Comparison of ENCODE assay signal across 8 cellular contexts in the genomic region with DNA sequence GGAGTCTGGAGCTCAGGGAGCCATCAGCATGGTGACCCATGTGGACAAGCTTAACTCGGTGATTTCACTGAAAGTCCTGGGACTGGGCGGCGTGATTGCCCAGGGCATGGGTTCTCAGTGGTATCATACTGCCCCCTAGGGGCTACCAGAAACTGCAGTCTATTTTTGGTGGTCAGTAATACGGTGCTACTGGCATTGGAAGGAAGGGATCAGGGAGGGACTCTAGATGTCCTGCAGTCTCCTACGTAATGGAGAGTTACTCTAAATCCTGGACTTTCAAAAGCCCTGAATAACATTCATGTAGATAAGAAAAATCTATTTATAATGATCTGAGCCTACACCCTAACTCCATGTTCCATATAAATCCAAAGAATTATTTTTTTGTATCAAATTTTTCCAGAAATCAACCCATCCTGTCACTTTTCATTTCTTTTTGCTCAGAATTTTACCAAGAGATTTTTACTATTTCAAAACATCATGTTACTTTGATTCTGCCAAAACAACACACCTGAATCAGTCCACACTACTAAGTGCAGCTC. TPM values are rescaled to one million over a fixed set of nuclear protein-coding genes. Genes with fewer than 3 reads are reported as not detected.
DNase-seq lines count a peak whose midpoint lies in the region; ATAC-seq, FAIRE-seq and TF ChIP-seq lines count a peak whose summit lies in the region.

No MANE protein-coding gene starts in this region.

- DNase-seq in DMS 273 treated with DMSO at 0.1 percent for 48 hours (lab: John Stamatoyannopoulos, UW) (peak; percentile 99), HFF-Myc (ENCODE audit: extremely low read depth, low read depth) (peak; percentile 36), NCI-H510A (lab: John Stamatoyannopoulos, UW) (peak; percentile 92), endothelial cell of umbilical vein (ENCODE audit: low read depth, low spot score) (peak; percentile 75), midbrain (lab: John Stamatoyannopoulos, UW) (peak; percentile 83), thyroid gland (peak; percentile 75 to 79)
- DNase-seq in activated CD4-positive, alpha-beta T cell treated with anti-CD3 and anti-CD28 coated beads, Interleukin-2, amount 10 ng/mL, durations not matched to agents 24 days and 14 days = peak; percentile 84

- no peak for ATAC-seq in HG02571 (IDR thresholded peaks at IDR 0.05; ENCODE audit: unreplicated experiment)

- dilution Hi-C loops in endothelial cell of umbilical vein (cut with MboI; ENCODE audit: extremely low pct_ligation_motif_present, low sequenced_read_pairs) = no loop called here

- no peaks in the 10 kb centered on the region for H3K9me1 ChIP-seq in endothelial cell of umbilical vein (replicated peaks; ENCODE audit: control insufficient read depth, extremely low read depth, insufficient read depth, low read length)

- no peak overlapping the region for H3K4me3 ChIP-seq in HFF-Myc (replicated peaks; ENCODE audit: low read depth, low read length)
- H3K4me3 ChIP-seq in endothelial cell of umbilical vein (replicated peaks in 1 of 3; ENCODE audit: insufficient read depth in 1 of 3, low read depth in 1 of 3, low read length in 3 of 3) = no peak overlapping the region
- H3K4me3 ChIP-seq in thyroid gland (replicated peaks in 1 of 3) = no peak overlapping the region

- H3K27me3 ChIP-seq in endothelial cell of umbilical vein (ENCODE audit: control insufficient read depth in 2 of 2, insufficient read depth in 2 of 2, low read length in 2 of 2) (no peaks in the 10 kb centered on the region), thyroid gland (no peaks in the 10 kb centered on the region)

- no peaks in the 10 kb centered on the region for H4K20me1 ChIP-seq in endothelial cell of umbilical vein (replicated peaks; ENCODE audit: control insufficient read depth, extremely low read depth, insufficient read depth, low read length)

- H3K36me3 Mint-ChIP-seq in activated CD4-positive, alpha-beta T cell treated with anti-CD3 and anti-CD28 coated beads, Interleukin-2, amount 10 ng/mL, durations not matched to agents 24 days and 14 days (ENCODE audit: low read depth) = peaks cover 22% of the 10 kb centered on the region

- POLR2A ChIA-PET in endothelial cell of umbilical vein (lab: Charles Lee) = no interaction called here

- no TSS peak for BruUV-seq in endothelial cell of umbilical vein (replicated peaks; lab: Mats Ljungman, UMichigan)

- no peak overlapping the region for H3K4me3 Mint-ChIP-seq in activated CD4-positive, alpha-beta T cell treated with anti-CD3 and anti-CD28 coated beads, Interleukin-2, amount 10 ng/mL, durations not matched to agents 24 days and 14 days

- H3K36me3 ChIP-seq in endothelial cell of umbilical vein (ENCODE audit: control insufficient read depth in 2 of 2, extremely low read depth in 1 of 2, insufficient read depth in 2 of 2, low read length in 2 of 2) = peaks cover 0 to 2% of the 10 kb centered on the region in 2 experiments
- peaks cover 7 to 10% of the 10 kb centered on the region in 2 donors for H3K36me3 ChIP-seq in thyroid gland

- H3K9ac ChIP-seq in endothelial cell of umbilical vein (replicated peaks; ENCODE audit: extremely low read depth, insufficient read depth, low read length) = no peak overlapping the region

- peak; percentile 88 for FAIRE-seq in endothelial cell of umbilical vein (lab: Jason Lieb, UNC)

- 6 to 10% methylated on average over 5 of the region's 5 CpGs for WGBS in thyroid gland, 2 donors

- H3K27ac ChIP-seq in endothelial cell of umbilical vein (ENCODE audit: insufficient read depth, low read depth, low read length) = no peak overlapping the region
- peak overlapping the region in 1 of 3 donors; percentile 54 for H3K27ac ChIP-seq in thyroid gland

- no peaks in the 10 kb centered on the region for H3K9me3 Mint-ChIP-seq in activated CD4-positive, alpha-beta T cell treated with anti-CD3 and anti-CD28 coated beads, Interleukin-2, amount 10 ng/mL, durations not matched to agents 24 days and 14 days

- peak overlapping the region; percentile 36 for H3K27ac Mint-ChIP-seq in activated CD4-positive, alpha-beta T cell treated with anti-CD3 and anti-CD28 coated beads, Interleukin-2, amount 10 ng/mL, durations not matched to agents 24 days and 14 days

- H3K4me1 Mint-ChIP-seq in activated CD4-positive, alpha-beta T cell treated with anti-CD3 and anti-CD28 coated beads, Interleukin-2, amount 10 ng/mL, durations not matched to agents 24 days and 14 days = peaks cover 2% of the 10 kb centered on the region

- H3K9me3 ChIP-seq in endothelial cell of umbilical vein (replicated peaks; ENCODE audit: control insufficient read depth, insufficient read depth, low read length) (no peaks in the 10 kb centered on the region), thyroid gland (no peaks in the 10 kb centered on the region)

- no peaks in the 10 kb centered on the region for H3K27me3 Mint-ChIP-seq in activated CD4-positive, alpha-beta T cell treated with anti-CD3 and anti-CD28 coated beads, Interleukin-2, amount 10 ng/mL, durations not matched to agents 24 days and 14 days

- peak overlapping the region; percentile 98 for H2AFZ ChIP-seq in endothelial cell of umbilical vein (ENCODE audit: low read depth, low read length)

- no peaks in the 10 kb centered on the region for H3K79me2 ChIP-seq in endothelial cell of umbilical vein (ENCODE audit: control insufficient read depth, insufficient read depth, low read length)

- no peak overlapping the region for H3K4me2 ChIP-seq in endothelial cell of umbilical vein (ENCODE audit: insufficient read depth, low read length)

- H3K4me1 ChIP-seq in endothelial cell of umbilical vein (ENCODE audit: control insufficient read depth, extremely low read depth, insufficient read depth, low read length) (no peaks in the 10 kb centered on the region), thyroid gland (peaks cover 0 to 7% of the 10 kb centered on the region in 2 donors)

- TF ChIP-seq POLR2A in endothelial cell of umbilical vein (IDR thresholded peaks at IDR 0.05; ENCODE audit: low read depth, low read length) (no peak), thyroid gland (IDR thresholded peaks at IDR 0.05) (no peak)

- CTCF ChIA-PET in endothelial cell of umbilical vein (lab: Charles Lee) = interaction anchor here (0.6 to 5.8 kb wide), 75 partner anchors 8 to 551 kb away, joined by 3 to 99 read pairs (median 4); partner anchors contain the start of genes BMP8A, MACF1 and NDUFS5

- intact Hi-C loops in activated CD4-positive, alpha-beta T cell treated with anti-CD3 and anti-CD28 coated beads, Interleukin-2, amount 10 ng/mL, durations not matched to agents 24 days and 14 days (cut with micrococcal nuclease) = loop anchor here (1.0 kb wide), 1 partner anchor 441 kb away; no protein-coding TSS in a partner anchor
- intact Hi-C loops in endothelial cell of umbilical vein (cut with micrococcal nuclease) = loop anchor here (1.0 to 5.0 kb wide), 5 partner anchors 33 to 441 kb away; partner anchors contain the start of gene BMP8A
- intact Hi-C loops in thyroid gland (cut with DNase I) = loop anchor here (5.0 to 10.0 kb wide), 2 partner anchors 85 to 197 kb away; no protein-coding TSS in a partner anchor

- peak; percentile 88 for TF ChIP-seq CTCF in HFF-Myc (IDR thresholded peaks at IDR 0.05; ENCODE audit: low read depth, low read length, missing control alignments)
- peak; percentile 85 to 87 for TF ChIP-seq CTCF in endothelial cell of umbilical vein (IDR thresholded peaks at IDR 0.05; ENCODE audit: extremely low read depth in 1 of 2, insufficient read depth in 1 of 2, low read depth in 1 of 2, low read length in 2 of 2)
- TF ChIP-seq CTCF in thyroid gland (IDR thresholded peaks at IDR 0.05) = peak; percentile 77 to 94 (median 89)

TF ChIP-seq in endothelial cell of umbilical vein, 7 proteins besides CTCF, POLR2A, EP300 and RAD21 (continues in another document):
- no peak for TF ChIP-seq FOS (IDR thresholded peaks at IDR 0.05; ENCODE audit: borderline replicate concordance, insufficient read depth, low read length)
- no peak for TF ChIP-seq JUN (IDR thresholded peaks at IDR 0.05; ENCODE audit: borderline replicate concordance, insufficient read depth, insufficient read length, low read depth)
- no peak for TF ChIP-seq MAX (IDR thresholded peaks at IDR 0.05; ENCODE audit: insufficient read depth, insufficient read length)
- TF ChIP-seq EZH2 (IDR thresholded peaks at IDR 0.05; ENCODE audit: borderline replicate concordance, low read depth, low read length, severe bottlenecking) = no peak
- no peak for TF ChIP-seq MYC (IDR thresholded peaks at IDR 0.05; ENCODE audit: low read depth, low read length)
- TF ChIP-seq POLR2AphosphoS5 (IDR thresholded peaks at IDR 0.05; ENCODE audit: insufficient read depth, low read depth, low read length) = no peak

RNA-seq across cellular contexts. Expression of gene PABPC4, which starts 37.3 kb away (rescaled TPM):
- 337 and 353 TPM in 2 replicates for total RNA-seq in activated CD4-positive, alpha-beta T cell treated with anti-CD3 and anti-CD28 coated beads, Interleukin-2, amount 10 ng/mL, durations not matched to agents 24 days and 14 days
- 282 and 302 TPM in 2 replicates for total RNA-seq in endothelial cell of umbilical vein
- polyA plus RNA-seq in endothelial cell of umbilical vein = 102 and 114 TPM in 2 replicates
- 110 and 114 TPM in 2 replicates for polyA plus RNA-seq in endothelial cell of umbilical vein (2011; cell fraction: cytosol; rRNA removed)
- 269 and 284 TPM in 2 replicates for polyA plus RNA-seq in endothelial cell of umbilical vein (2011; cell fraction: nucleus; rRNA removed)
- polyA plus RNA-seq in endothelial cell of umbilical vein (2012) = 220 and 260 TPM in 2 replicates
- polyA minus RNA-seq in endothelial cell of umbilical vein = 139 and 157 TPM in 2 replicates
- 213 TPM for polyA minus RNA-seq in endothelial cell of umbilical vein (2011; cell fraction: cytosol; rRNA and poly(A)+ RNA removed)
- polyA minus RNA-seq in endothelial cell of umbilical vein (2011; cell fraction: nucleus; rRNA and poly(A)+ RNA removed) = 80.1 and 81.2 TPM in 2 replicates
- 100 to 1,000 TPM in 3 of 4 donors, 10 to 100 TPM in 1; 81.1 to 143 (median 107) TPM for total RNA-seq in thyroid gland

RNA-seq across cellular contexts. Expression of gene BMP8A, which starts 47.9 kb away (rescaled TPM):
- not detected in 2 replicates for total RNA-seq in activated CD4-positive, alpha-beta T cell treated with anti-CD3 and anti-CD28 coated beads, Interleukin-2, amount 10 ng/mL, durations not matched to agents 24 days and 14 days
- total RNA-seq in endothelial cell of umbilical vein (0.44 TPM in 1 of 2 replicates, not detected in the other), thyroid gland (100 to 1,000 TPM in 3 of 4 donors, 10 to 100 TPM in 1; 58.5 to 386 (median 270) TPM)
- 0.16 and 0.25 TPM in 2 replicates for polyA plus RNA-seq in endothelial cell of umbilical vein
- polyA plus RNA-seq in endothelial cell of umbilical vein (2011; cell fraction: cytosol; rRNA removed) = 0.05 and 0.16 TPM in 2 replicates
- polyA plus RNA-seq in endothelial cell of umbilical vein (2011; cell fraction: nucleus; rRNA removed) = 0.22 and 0.35 TPM in 2 replicates
- polyA plus RNA-seq in endothelial cell of umbilical vein (2012) = not detected in 2 replicates
- 0.28 TPM in 1 of 2 replicates, not detected in the other for polyA minus RNA-seq in endothelial cell of umbilical vein
- not detected for polyA minus RNA-seq in endothelial cell of umbilical vein (2011; cell fraction: cytosol; rRNA and poly(A)+ RNA removed)
- 0.67 TPM in 1 of 2 replicates, not detected in the other for polyA minus RNA-seq in endothelial cell of umbilical vein (2011; cell fraction: nucleus; rRNA and poly(A)+ RNA removed)

Comparison
In these comparisons a context has a peak if more than half of its experiments do, and no peak if none do; other contexts are left out.
1. DNase-seq: peak in every context shown above with its lines; median percentile 99 in DMS 273 treated with DMSO at 0.1 percent for 48 hours; 92 in NCI-H510A; 84 in activated CD4-positive, alpha-beta T cell treated with anti-CD3 and anti-CD28 coated beads, Interleukin-2, amount 10 ng/mL, durations not matched to agents 24 days and 14 days; 83 in midbrain; 77 in thyroid gland; 75 in endothelial cell of umbilical vein; 36 in HFF-Myc.
2. RNA of gene BMP8A, which starts 47.9 kb away (total RNA-seq): 58.5 to 386 TPM in thyroid gland; 0.44 TPM in endothelial cell of umbilical vein and not detected in activated CD4-positive, alpha-beta T cell treated with anti-CD3 and anti-CD28 coated beads, Interleukin-2, amount 10 ng/mL, durations not matched to agents 24 days and 14 days; every median in the first group is over 10 times any median in the second.
3. Peak in every context shown above with its lines, with median percentiles within 50 percentile points of each other: CTCF ChIP-seq.